Comparison of ENCODE assay signal across 18 cellular contexts in the genomic region with DNA sequence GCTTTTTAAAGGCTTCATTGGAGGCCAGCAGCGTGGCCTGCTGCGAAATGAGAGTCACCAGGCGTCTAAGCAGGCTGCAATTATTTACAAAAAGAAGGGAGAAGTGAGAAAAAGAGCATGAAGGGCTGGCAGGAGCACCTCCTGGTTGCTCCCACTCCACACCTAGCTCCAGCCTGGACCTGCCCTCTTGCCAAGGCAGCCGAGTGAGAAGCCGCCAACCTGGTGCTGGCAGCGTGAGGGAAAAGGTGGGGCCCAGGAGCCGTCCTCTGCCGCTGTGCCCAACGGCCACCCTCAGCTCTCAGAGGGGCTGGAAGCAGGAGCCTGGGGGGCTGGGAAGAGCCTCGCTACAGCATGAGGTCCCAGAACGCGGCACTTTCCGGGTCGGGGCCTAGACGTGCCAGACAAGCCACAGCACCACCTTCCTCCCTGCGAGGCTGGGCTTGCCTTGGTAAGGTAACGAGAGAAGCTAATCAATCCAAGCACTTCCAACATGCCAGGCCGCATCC. TPM values are rescaled to one million over a fixed set of nuclear protein-coding genes. Genes with fewer than 3 reads are reported as not detected.
DNase-seq lines count a peak whose midpoint lies in the region; ATAC-seq, FAIRE-seq and TF ChIP-seq lines count a peak whose summit lies in the region.
"Had no signal": no experiment of that assay in that cellular context is flagged by ENCODE, and none has a peak within 500 bp of the region (broad histone marks: within the 10 kb centered on the region; RNA-seq: fewer than 3 reads in every experiment).

No MANE protein-coding gene starts in this region.

- FAIRE-seq in GM12892 (lab: Jason Lieb, UNC) = no peak

- H3K9ac ChIP-seq in mucosa of rectum (ENCODE audit: low read depth in 1 of 2, low read length in 2 of 2) (peak overlapping the region in 1 of 2 donors; percentile 40), skeletal muscle tissue (ENCODE audit: low read depth in 1 of 3, low read length in 3 of 3) (peak overlapping the region in 1 of 3 donors; percentile 71)

- H3K27ac ChIP-seq in RWPE2 (ENCODE audit: poor library complexity, severe bottlenecking) (peak overlapping the region; percentile 20), esophagus (ENCODE audit: low read depth in 2 of 2, low read length in 1 of 2) (peak overlapping the region; percentile 74 to 77), mucosa of rectum (ENCODE audit: low read depth in 2 of 2, low read length in 2 of 2) (peak overlapping the region; percentile 61 to 77), skeletal muscle tissue (ENCODE audit: low read depth, low read length) (peak overlapping the region; percentile 92)

- H3K4me1 ChIP-seq in RWPE2 (ENCODE audit: insufficient read depth, poor library complexity, severe bottlenecking) (no peaks in the 10 kb centered on the region), esophagus (ENCODE audit: control insufficient read depth in 2 of 2, insufficient read depth in 2 of 2, low read length in 1 of 2) (peaks cover 0 to 17% of the 10 kb centered on the region in 2 donors), mucosa of rectum (ENCODE audit: control insufficient read depth in 2 of 2, insufficient read depth in 2 of 2, low read length in 2 of 2) (peaks cover 20 to 41% of the 10 kb centered on the region in 2 donors), skeletal muscle tissue (ENCODE audit: control insufficient read depth in 3 of 3, insufficient read depth in 3 of 3, low read length in 3 of 3) (peaks cover 35 to 85% (median 60%) of the 10 kb centered on the region in 3 donors)
- H3K4me1 ChIP-seq: BE2C had no signal

- no peaks in the 10 kb centered on the region for H3K9me3 ChIP-seq in RWPE2 (ENCODE audit: severe bottlenecking)
- no peaks in the 10 kb centered on the region for H3K9me3 ChIP-seq in esophagus (ENCODE audit: control insufficient read depth in 2 of 2, insufficient read depth in 1 of 2, low read depth in 1 of 2, low read length in 1 of 2)
- H3K9me3 ChIP-seq in mucosa of rectum (ENCODE audit: control insufficient read depth in 2 of 2, low read length in 2 of 2) = no peaks in the 10 kb centered on the region
- H3K9me3 ChIP-seq in skeletal muscle tissue (ENCODE audit: control insufficient read depth in 3 of 3, low read length in 3 of 3) = no peaks in the 10 kb centered on the region
- H3K9me3 ChIP-seq: BE2C had no signal

- TF ChIP-seq CTCF in RWPE2 (IDR thresholded peaks at IDR 0.05; ENCODE audit: poor library complexity, severe bottlenecking) = no peak

- DNase-seq in RWPE2 (ENCODE audit: low spot score) (no peak), 8988T (no peak), GM12892 (ENCODE audit: insufficient read length) (no peak)
- DNase-seq in activated CD8-positive, alpha-beta memory T cell treated with anti-CD3 and anti-CD28 coated beads for 24 hours = no peak
- DNase-seq: BE2C; Calu3; CD4-positive, alpha-beta memory T cell; NCI-H1417 treated with DMSO at 0.1 percent for 48 hours; NCI-H1930; NCI-H748 treated with DMSO at 0.1 percent for 48 hours; OCI-M1; RPMI8226 had no signal

- H3K36me3 ChIP-seq in RWPE2 (ENCODE audit: low read depth) (peaks cover 10% of the 10 kb centered on the region; the same call in 1 of the 2 replicates), esophagus (ENCODE audit: control insufficient read depth in 2 of 2, insufficient read depth in 2 of 2, low read length in 1 of 2) (peaks cover 0 to 16% of the 10 kb centered on the region in 2 donors), mucosa of rectum (ENCODE audit: control insufficient read depth in 2 of 2, insufficient read depth in 2 of 2, low read length in 2 of 2) (peaks cover 5 to 7% of the 10 kb centered on the region in 2 donors), skeletal muscle tissue (ENCODE audit: control insufficient read depth in 3 of 3, insufficient read depth in 3 of 3, low read length in 3 of 3) (peaks cover 0 to 5% (median 4%) of the 10 kb centered on the region in 3 donors)

- H3K27me3 ChIP-seq in RWPE2 (ENCODE audit: insufficient read depth, poor library complexity, severe bottlenecking) (no peaks in the 10 kb centered on the region), esophagus (ENCODE audit: control insufficient read depth in 1 of 2, insufficient read depth in 2 of 2, low read length in 2 of 2) (no peaks in the 10 kb centered on the region), mucosa of rectum (ENCODE audit: control insufficient read depth in 2 of 2, insufficient read depth in 2 of 2, low read length in 2 of 2) (no peaks in the 10 kb centered on the region), skeletal muscle tissue (ENCODE audit: control insufficient read depth in 3 of 3, insufficient read depth in 3 of 3, low read length in 3 of 3) (no peaks in the 10 kb centered on the region)
- H3K27me3 ChIP-seq: BE2C had no signal

- H3K4me3 ChIP-seq in RWPE2 (ENCODE audit: severe bottlenecking) (no peak overlapping the region), esophagus (ENCODE audit: low read depth in 1 of 2, low read length in 2 of 2) (no peak overlapping the region), mucosa of rectum (ENCODE audit: low read length in 2 of 2) (no peak overlapping the region), skeletal muscle tissue (ENCODE audit: low read length in 3 of 3) (no peak overlapping the region)
- H3K4me3 ChIP-seq: GM23338 had no signal

- TF ChIP-seq POLR2A in GM12892 (IDR thresholded peaks at IDR 0.05; ENCODE audit: low read depth, low read length) = no peak

- no peak for ATAC-seq in RWPE2 (ENCODE audit: low read depth)
- ATAC-seq: GM23338, HCT116 had no signal

- WGBS in esophagus, 2 donors = 60 to 74% methylated on average over 18 of the region's 18 CpGs

RNA-seq across cellular contexts. Expression of a gene that starts 16.3 kb away (rescaled TPM):
- 10 to 100 TPM; 33.0 to 41.4 TPM for polyA plus RNA-seq in esophagus
- 13.0 TPM for total RNA-seq in skeletal muscle tissue
- 1.8 TPM for polyA plus RNA-seq in GM12892 (2012; ENCODE audit: missing spikeins)

RNA-seq across cellular contexts. Expression of a gene that starts 20.1 kb away (rescaled TPM):
- 100 to 1,000 TPM in 1 of 2 donors, 10 to 100 TPM in 1; 98.8 to 185 TPM for polyA plus RNA-seq in esophagus
- 83.0 TPM for total RNA-seq in skeletal muscle tissue
- polyA plus RNA-seq in GM12892 (2012; ENCODE audit: missing spikeins) = 65.0 TPM

RNA-seq across cellular contexts. Expression of a gene that starts 20.6 kb away (rescaled TPM):
- 1 to 10 TPM; 1.8 to 2.9 TPM for polyA plus RNA-seq in esophagus
- total RNA-seq in skeletal muscle tissue = 10.4 TPM
- polyA plus RNA-seq in GM12892 (2012; ENCODE audit: missing spikeins) = 0.47 TPM

RNA-seq across cellular contexts. Expression of a gene that starts 30.5 kb away (rescaled TPM):
- polyA plus RNA-seq in esophagus = 1 to 10 TPM; 5.0 to 6.4 TPM
- not detected for total RNA-seq in skeletal muscle tissue
- 2.3 TPM for polyA plus RNA-seq in GM12892 (2012; ENCODE audit: missing spikeins)
- total RNA-seq: CD4-positive, alpha-beta memory T cell had no signal
- polyA plus RNA-seq: AG04450; CD4-positive, alpha-beta memory T cell had no signal

RNA-seq across cellular contexts. Expression of a gene that starts 57.1 kb away (rescaled TPM):
- polyA plus RNA-seq in esophagus = under 1 TPM; 0.18 to 0.46 TPM
- not detected for total RNA-seq in skeletal muscle tissue
- polyA plus RNA-seq in GM12892 (2012; ENCODE audit: missing spikeins) = not detected
- total RNA-seq: CD4-positive, alpha-beta memory T cell had no signal
- polyA plus RNA-seq: AG04450; CD4-positive, alpha-beta memory T cell had no signal

Comparison
In these comparisons a context has a peak if more than half of its experiments do, and no peak if none do; other contexts are left out.
1. H3K27ac ChIP-seq: peak in every context shown above with its lines; median percentile 92 in skeletal muscle tissue; 76 in esophagus; 69 in mucosa of rectum; 20 in RWPE2.